ENCODE assay signal across 16 cellular contexts in the genomic region with DNA sequence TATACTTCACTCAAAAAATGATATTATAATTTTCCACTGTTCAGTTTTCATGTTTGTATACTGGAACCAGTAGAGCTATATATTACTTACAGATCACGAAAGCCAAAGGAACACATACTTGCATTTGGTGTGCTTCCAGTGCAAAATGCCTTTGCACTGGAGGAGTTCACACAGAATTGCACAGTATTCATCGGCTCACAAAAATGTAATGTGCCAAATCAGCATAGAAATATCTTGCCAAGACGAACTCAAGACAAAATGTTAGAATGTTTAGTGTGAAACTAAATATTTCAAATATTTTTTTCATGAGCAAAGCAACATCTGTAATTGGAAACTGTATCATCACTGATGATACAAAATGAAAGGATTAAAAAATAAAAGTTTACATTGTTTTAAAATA.
"Had no signal": no experiment of that assay in that cellular context is flagged by ENCODE, and none has a peak within 500 bp of the region (broad histone marks: within the 10 kb centered on the region; RNA-seq: fewer than 3 reads in every experiment).

No MANE protein-coding gene starts in this region.

- H3K9me3 ChIP-seq: esophagus squamous epithelium, transverse colon had no signal

- H3K27ac ChIP-seq: esophagus squamous epithelium, transverse colon had no signal

- H3K27me3 Mint-ChIP-seq: natural killer cell treated with Interleukin-12 subunit alpha and Interleukin-12 subunit beta and Interleukin-15 and Interleukin-18, amount 100 ng/mL, for 72 hours; progenitor cell of endocrine pancreas; stimulated activated memory B cell treated with anti-CD40 and anti-IgM and Interleukin-4, amounts not matched to agents 10 μg/mL and 1 μg/mL and 100 μg/mL, for 72 hours had no signal

- H3K4me2 ChIP-seq: smooth muscle cell had no signal

- DNase-seq: activated CD4-positive, alpha-beta T cell treated with anti-CD3 and anti-CD28 coated beads, Interleukin-2, amount 50 U/mL, for 4 hours; activated CD4-positive, CD25-positive, alpha-beta regulatory T cell treated with anti-CD3 and anti-CD28 coated beads, Interleukin-2, amount 50 U/mL, for 72 hours; activated T-cell treated with anti-CD3 and anti-CD28 coated beads, Interleukin-2, amount 50 U/mL, for 1 hour; esophagus squamous epithelium; head of caudate nucleus; mammary epithelial cell; nucleus accumbens; right cardiac atrium; substantia nigra; transverse colon had no signal

- FAIRE-seq: islet of Langerhans had no signal

- H3K27ac Mint-ChIP-seq: activated naive CD4-positive, alpha-beta T cell treated with anti-CD3 and anti-CD28 coated beads, Interleukin-2, amount 50 U/mL, for 72 hours; natural killer cell treated with Interleukin-12 subunit alpha and Interleukin-12 subunit beta and Interleukin-15 and Interleukin-18, amount 100 ng/mL, for 72 hours; progenitor cell of endocrine pancreas; stimulated activated memory B cell treated with anti-CD40 and anti-IgM and Interleukin-4, amounts not matched to agents 10 μg/mL and 1 μg/mL and 100 μg/mL, for 72 hours had no signal

- H3K4me3 Mint-ChIP-seq: natural killer cell treated with Interleukin-12 subunit alpha and Interleukin-12 subunit beta and Interleukin-15 and Interleukin-18, amount 100 ng/mL, for 72 hours; stimulated activated memory B cell treated with anti-CD40 and anti-IgM and Interleukin-4, amounts not matched to agents 10 μg/mL and 1 μg/mL and 100 μg/mL, for 72 hours had no signal

- H3K36me3 ChIP-seq: esophagus squamous epithelium, transverse colon had no signal

- H3K4me1 Mint-ChIP-seq: stimulated activated memory B cell treated with anti-CD40 and anti-IgM and Interleukin-4, amounts not matched to agents 10 μg/mL and 1 μg/mL and 100 μg/mL, for 72 hours had no signal

- H3K27me3 ChIP-seq: esophagus squamous epithelium, transverse colon had no signal

- ATAC-seq: activated naive CD4-positive, alpha-beta T cell treated with anti-CD3 and anti-CD28 coated beads, Interleukin-2, amount 50 U/mL, for 72 hours; natural killer cell treated with Interleukin-12 subunit alpha and Interleukin-12 subunit beta and Interleukin-15 and Interleukin-18, amount 100 ng/mL, for 72 hours; right cardiac atrium had no signal

- H3K4me3 ChIP-seq: esophagus squamous epithelium, smooth muscle cell, transverse colon had no signal

- H3K4me1 ChIP-seq: esophagus squamous epithelium, transverse colon had no signal

- H3K36me3 Mint-ChIP-seq: stimulated activated memory B cell treated with anti-CD40 and anti-IgM and Interleukin-4, amounts not matched to agents 10 μg/mL and 1 μg/mL and 100 μg/mL, for 72 hours had no signal
